In genomic region chr1:43649131-43649477, GRCh38 we compare ENCODE assay signal across 8 cellular contexts. TPM values are rescaled to one million over a fixed set of nuclear protein-coding genes. Genes with fewer than 3 reads are reported as not detected.
DNase-seq lines count a peak whose midpoint lies in the region; ATAC-seq and TF ChIP-seq lines count a peak whose summit lies in the region.
"Not testable (repeated sequence)": the region's sequence is repeated elsewhere in the genome, so short reads cannot be mapped to it uniquely, and the experiment has no call there.

No MANE protein-coding gene starts in this region.

- H3K9me2 ChIP-seq in OCI-LY7 (ENCODE audit: insufficient read depth, low read length) = not testable (repeated sequence)

- H3K27ac Mint-ChIP-seq in activated T-helper 1 cell treated with anti-CD3 and anti-CD28 coated beads, Interleukin-12 subunit alpha, Interleukin-12 subunit beta, Interleukin-2, Interleukin-4 antibody, amounts not matched to agents 30 ng/mL and 10 ng/mL and 1 ng/mL, durations not matched to agents 14 hours and 24 hours and 36 hours = peak overlapping the region; percentile 60

- intact Hi-C loops in OCI-LY7 (cut with micrococcal nuclease; ENCODE audit: unreplicated experiment); gastrocnemius medialis (cut with DNase I; ENCODE audit: low total_unique reads): not testable (repeated sequence)
- intact Hi-C loops in activated T-helper 1 cell treated with anti-CD3 and anti-CD28 coated beads, Interleukin-12 subunit alpha, Interleukin-12 subunit beta, Interleukin-2, Interleukin-4 antibody, amounts not matched to agents 30 ng/mL and 10 ng/mL and 1 ng/mL, durations not matched to agents 14 hours and 24 hours and 36 hours (cut with micrococcal nuclease) = loop anchor here (1.0 kb wide), 2 partner anchors 297 to 325 kb away; partner anchors contain the start of genes ATP6V0B and IPO13
- intact Hi-C loops in heart right ventricle (cut with DNase I) = loop anchor here in 4 of 10 donors (1.0 to 10.0 kb wide), 3 partner anchors 114 to 124 kb away; partner anchors contain the start of gene PTPRF (in 1 of the 4)
- intact Hi-C loops in mucosa of descending colon (cut with DNase I, micrococcal nuclease) = loop anchor here in 1 of 2 donors (10.0 kb wide), 1 partner anchor 124 kb away; no protein-coding TSS in a partner anchor
- intact Hi-C loops in vagina (cut with DNase I) = loop anchor here (10.0 kb wide), 1 partner anchor 114 kb away; the partner anchor contains the start of gene PTPRF

- peaks cover 26% of the 10 kb centered on the region for H3K4me1 ChIP-seq in OCI-LY7 (ENCODE audit: insufficient read depth, low read length, poor library complexity, severe bottlenecking)
- H3K4me1 ChIP-seq in heart right ventricle = peaks cover 9 to 40% (median 19%) of the 10 kb centered on the region in 9 donors
- H3K4me1 ChIP-seq in mucosa of descending colon (ENCODE audit: low read depth) = peaks cover 14% of the 10 kb centered on the region
- H3K4me1 ChIP-seq in gastrocnemius medialis = peaks cover 15 to 23% of the 10 kb centered on the region in 2 donors
- peaks cover 32% of the 10 kb centered on the region for H3K4me1 ChIP-seq in vagina

- TF ChIP-seq POLR2A in gastrocnemius medialis (IDR thresholded peaks at IDR 0.05); vagina (IDR thresholded peaks at IDR 0.05): not testable (repeated sequence)

- H3K79me2 ChIP-seq in OCI-LY7 (ENCODE audit: insufficient read depth, low read depth, low read length) = peaks cover 27% of the 10 kb centered on the region

- peaks cover 27% of the 10 kb centered on the region for H3K4me1 Mint-ChIP-seq in activated T-helper 1 cell treated with anti-CD3 and anti-CD28 coated beads, Interleukin-12 subunit alpha, Interleukin-12 subunit beta, Interleukin-2, Interleukin-4 antibody, amounts not matched to agents 30 ng/mL and 10 ng/mL and 1 ng/mL, durations not matched to agents 14 hours and 24 hours and 36 hours (ENCODE audit: low read depth)

- H3K27me3 Mint-ChIP-seq in activated T-helper 1 cell treated with anti-CD3 and anti-CD28 coated beads, Interleukin-12 subunit alpha, Interleukin-12 subunit beta, Interleukin-2, Interleukin-4 antibody, amounts not matched to agents 30 ng/mL and 10 ng/mL and 1 ng/mL, durations not matched to agents 14 hours and 24 hours and 36 hours (ENCODE audit: insufficient read depth) = not testable (repeated sequence)

- POLR2A ChIA-PET in OCI-LY7 (lab: Charles Lee) = interaction anchor here (1.1 to 2.7 kb wide), 3 partner anchors 10 to 428 kb away, joined by 3 to 18 read pairs (median 6); no protein-coding TSS in a partner anchor

- not testable (repeated sequence) for H3K9me3 Mint-ChIP-seq in activated T-helper 1 cell treated with anti-CD3 and anti-CD28 coated beads, Interleukin-12 subunit alpha, Interleukin-12 subunit beta, Interleukin-2, Interleukin-4 antibody, amounts not matched to agents 30 ng/mL and 10 ng/mL and 1 ng/mL, durations not matched to agents 14 hours and 24 hours and 36 hours

- CTCF ChIA-PET in OCI-LY7 (lab: Charles Lee; ENCODE audit: unreplicated experiment) = interaction anchor here (0.6 to 0.9 kb wide), 3 partner anchors 38 to 571 kb away, joined by 3 read pairs; no protein-coding TSS in a partner anchor

- not testable (repeated sequence) for ATAC-seq in heart right ventricle, mucosa of descending colon, gastrocnemius medialis

- not testable (repeated sequence) for DNase-seq in OCI-LY7 (ENCODE audit: low spot score); activated T-helper 1 cell treated with anti-CD3 and anti-CD28 coated beads, Interleukin-12 subunit alpha, Interleukin-12 subunit beta, Interleukin-2, Interleukin-4 antibody, amounts not matched to agents 30 ng/mL and 10 ng/mL and 1 ng/mL, durations not matched to agents 14 hours and 24 hours and 36 hours (ENCODE audit: low spot score); heart right ventricle; gastrocnemius medialis; vagina (ENCODE audit: extremely low spot score in 2 of 2)
- peak in 2 of 3 donors; percentile 24 to 35 for DNase-seq in mucosa of descending colon

- H3K4me3 Mint-ChIP-seq in activated T-helper 1 cell treated with anti-CD3 and anti-CD28 coated beads, Interleukin-12 subunit alpha, Interleukin-12 subunit beta, Interleukin-2, Interleukin-4 antibody, amounts not matched to agents 30 ng/mL and 10 ng/mL and 1 ng/mL, durations not matched to agents 14 hours and 24 hours and 36 hours = peak overlapping the region; percentile 98

- peaks cover 11% of the 10 kb centered on the region for H3K36me3 ChIP-seq in OCI-LY7 (ENCODE audit: insufficient read depth, low read length)
- H3K36me3 ChIP-seq in heart right ventricle = peaks cover 0 to 15% (median 6%) of the 10 kb centered on the region in 9 donors
- not testable (repeated sequence) for H3K36me3 ChIP-seq in mucosa of descending colon (ENCODE audit: low read depth)
- H3K36me3 ChIP-seq in gastrocnemius medialis = peaks cover 0 to 11% of the 10 kb centered on the region in 2 donors
- peaks cover 0 to 11% of the 10 kb centered on the region in 2 donors for H3K36me3 ChIP-seq in vagina

- peaks cover 11% of the 10 kb centered on the region for H3K36me3 Mint-ChIP-seq in activated T-helper 1 cell treated with anti-CD3 and anti-CD28 coated beads, Interleukin-12 subunit alpha, Interleukin-12 subunit beta, Interleukin-2, Interleukin-4 antibody, amounts not matched to agents 30 ng/mL and 10 ng/mL and 1 ng/mL, durations not matched to agents 14 hours and 24 hours and 36 hours (ENCODE audit: low read depth)

- not testable (repeated sequence) for H4K20me1 ChIP-seq in OCI-LY7 (ENCODE audit: insufficient read depth, low read length)

- H2AFZ ChIP-seq in OCI-LY7 (ENCODE audit: low read length) = peak overlapping the region; percentile 76

- 25 to 29% methylated on average over 16 of the region's 16 CpGs for WGBS in heart right ventricle, 2 donors

- H3K9me3 ChIP-seq in OCI-LY7 (ENCODE audit: low read length); heart right ventricle; mucosa of descending colon; gastrocnemius medialis; vagina: not testable (repeated sequence)

- not testable (repeated sequence) for TF ChIP-seq CTCF in OCI-LY7 (conservative IDR thresholded peaks at IDR 0.05; ENCODE audit: low read length); heart right ventricle (IDR thresholded peaks at IDR 0.05); mucosa of descending colon (IDR thresholded peaks at IDR 0.05); gastrocnemius medialis (IDR thresholded peaks at IDR 0.05 in 4 of 5, conservative IDR thresholded peaks at IDR 0.05 in 1 of 5); vagina (IDR thresholded peaks at IDR 0.05)

- BruUV-seq in OCI-LY7 (replicated peaks; lab: Mats Ljungman, UMichigan) = not testable (repeated sequence)

- H3K27me3 ChIP-seq in heart right ventricle, gastrocnemius medialis, vagina: not testable (repeated sequence)

- peak overlapping the region; percentile 71 for H3K4me2 ChIP-seq in OCI-LY7 (ENCODE audit: low read length)

- H3K27ac ChIP-seq in OCI-LY7 (ENCODE audit: low read depth, low read length, poor library complexity, severe bottlenecking) = peak overlapping the region; percentile 18
- H3K27ac ChIP-seq in cingulate gyrus (ENCODE audit: low read depth, low read length) = peak overlapping the region; percentile 23
- H3K27ac ChIP-seq in heart right ventricle = peak overlapping the region; percentile 67 to 95 (median 90)
- H3K27ac ChIP-seq in gastrocnemius medialis = peak overlapping the region; percentile 92 to 99 (median 96)
- H3K27ac ChIP-seq in vagina = peak overlapping the region; percentile 96

- in situ Hi-C loops in gastrocnemius medialis (cut with MboI; ENCODE audit: low sequenced_read_pairs in 4 of 4) = not testable (repeated sequence)

- H3K4me3 ChIP-seq in GM08714 (ENCODE audit: low read length) (peak overlapping the region; percentile 86; the same call in 1 of the 2 replicates), OCI-LY7 (ENCODE audit: low read depth, low read length, poor library complexity, severe bottlenecking) (peak overlapping the region; percentile 98), heart right ventricle (peak overlapping the region; percentile 42 to 93 (median 78)), gastrocnemius medialis (peak overlapping the region; percentile 75 to 92 (median 86)), vagina (peak overlapping the region; percentile 63 to 90)
- not testable (repeated sequence) for H3K4me3 ChIP-seq in mucosa of descending colon

RNA-seq across cellular contexts. Expression of gene KDM4A, which starts 0.8 kb away (rescaled TPM):
- 20.2 and 20.5 TPM in 2 replicates for total RNA-seq in OCI-LY7 (2014; rRNA removed; shearing (Covaris generic))
- 48.9 and 50.2 TPM in 2 replicates for total RNA-seq in OCI-LY7 (2022)
- total RNA-seq in activated T-helper 1 cell treated with anti-CD3 and anti-CD28 coated beads, Interleukin-12 subunit alpha, Interleukin-12 subunit beta, Interleukin-2, Interleukin-4 antibody, amounts not matched to agents 30 ng/mL and 10 ng/mL and 1 ng/mL, durations not matched to agents 14 hours and 24 hours and 36 hours = 29.2 and 31.3 TPM in 2 replicates
- total RNA-seq in heart right ventricle = 10 to 100 TPM; 11.3 to 26.7 (median 19.6) TPM
- 1 to 10 TPM; 5.9 to 6.1 TPM for polyA plus RNA-seq in heart right ventricle
- 10 to 100 TPM; 48.0 to 70.8 (median 54.9) TPM for total RNA-seq in mucosa of descending colon
- total RNA-seq in gastrocnemius medialis = 10 to 100 TPM in 3 of 4 donors, 1 to 10 TPM in 1; 8.1 to 19.9 (median 13.4) TPM
- 21.9 TPM for total RNA-seq in vagina

RNA-seq across cellular contexts. Expression of gene ST3GAL3, which starts 58.2 kb away (rescaled TPM):
- total RNA-seq in OCI-LY7 (2014; rRNA removed; shearing (Covaris generic)) = 13.2 and 24.0 TPM in 2 replicates
- total RNA-seq in OCI-LY7 (2022) = 45.0 and 52.0 TPM in 2 replicates
- 17.4 and 19.0 TPM in 2 replicates for total RNA-seq in activated T-helper 1 cell treated with anti-CD3 and anti-CD28 coated beads, Interleukin-12 subunit alpha, Interleukin-12 subunit beta, Interleukin-2, Interleukin-4 antibody, amounts not matched to agents 30 ng/mL and 10 ng/mL and 1 ng/mL, durations not matched to agents 14 hours and 24 hours and 36 hours
- 10 to 100 TPM; 27.7 to 39.3 (median 32.2) TPM for total RNA-seq in heart right ventricle
- 10 to 100 TPM; 14.5 to 27.4 TPM for polyA plus RNA-seq in heart right ventricle
- 10 to 100 TPM in 2 of 3 donors, 1 to 10 TPM in 1; 9.5 to 26.3 (median 18.2) TPM for total RNA-seq in mucosa of descending colon
- total RNA-seq in gastrocnemius medialis = 10 to 100 TPM; 32.2 to 57.4 (median 38.3) TPM
- total RNA-seq in vagina = 18.7 TPM

Comparison
In these comparisons a context has a peak if more than half of its experiments do, and no peak if none do; other contexts are left out.
1. H3K27ac ChIP-seq: peak in every context shown above with its lines; median percentile 96 in gastrocnemius medialis; 96 in vagina; 90 in heart right ventricle; 23 in cingulate gyrus; 18 in OCI-LY7.